ENCODE assay signal across 8 cellular contexts in the genomic region with DNA sequence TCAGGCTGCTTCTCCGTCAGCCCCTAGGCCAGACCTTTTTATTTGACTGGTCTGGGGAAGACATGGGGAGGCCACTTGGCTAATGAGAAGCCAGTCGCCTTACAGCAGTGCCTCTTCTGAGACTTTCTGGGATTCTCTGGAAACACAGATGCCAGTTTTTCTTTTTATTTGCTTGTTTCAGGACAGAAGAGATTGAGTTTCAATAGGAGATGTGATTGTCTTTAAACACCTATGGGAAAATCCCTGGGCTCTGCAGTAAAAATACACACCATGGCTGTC. TPM values are rescaled to one million over a fixed set of nuclear protein-coding genes. Genes with fewer than 3 reads are reported as not detected.
DNase-seq lines count a peak whose midpoint lies in the region; ATAC-seq and TF ChIP-seq lines count a peak whose summit lies in the region.

No MANE protein-coding gene starts in this region.

- intact Hi-C loops in aorta (cut with DNase I), result no loop called here

- no peaks in the 10 kb centered on the region for H3K9me3 Mint-ChIP-seq in stimulated activated naive CD8-positive, alpha-beta T cell treated with anti-CD3 and anti-CD28 coated beads, Interleukin-15, Interleukin-2, amounts not matched to agents 100 ng/mL and 50 ng/mL, for 24 hours
- no peaks in the 10 kb centered on the region for H3K9me3 Mint-ChIP-seq in chondrocyte (ENCODE audit: low read depth)
- H3K9me3 Mint-ChIP-seq in natural killer cell treated with Interleukin-12 subunit alpha and Interleukin-12 subunit beta and Interleukin-15 and Interleukin-18, amount 100 ng/mL, for 72 hours, result no peaks in the 10 kb centered on the region

- no peaks in the 10 kb centered on the region for H3K9me3 ChIP-seq in aorta (ENCODE audit: control insufficient read depth, low read length)

- no peak overlapping the region for H3K4me3 ChIP-seq in aorta (ENCODE audit: low read length in 2 of 2)

- DNase-seq in stimulated activated naive CD8-positive, alpha-beta T cell treated with anti-CD3 and anti-CD28 coated beads, Interleukin-15, Interleukin-2, amounts not matched to agents 100 U/mL and 50 U/mL, for 24 hours, result no peak
- DNase-seq in chondrocyte (ENCODE audit: low spot score), result no peak
- DNase-seq in natural killer cell treated with Interleukin-12 subunit alpha and Interleukin-12 subunit beta and Interleukin-15 and Interleukin-18, amount 100 ng/mL, for 72 hours (ENCODE audit: low spot score), result no peak
- no peak for DNase-seq in aorta
- DNase-seq in activated CD4-positive, CD25-positive, alpha-beta regulatory T cell treated with anti-CD3 and anti-CD28 coated beads, Interleukin-2, amount 50 U/mL, for 72 hours, result no peak
- DNase-seq in pons (ENCODE audit: low spot score), result no peak

- no peak for TF ChIP-seq CTCF in chondrocyte (IDR thresholded peaks at IDR 0.05)

- WGBS in aorta, 2 donors, result 49 to 55% methylated on average over 2 of the region's 2 CpGs

- H3K27me3 Mint-ChIP-seq in stimulated activated naive CD8-positive, alpha-beta T cell treated with anti-CD3 and anti-CD28 coated beads, Interleukin-15, Interleukin-2, amounts not matched to agents 100 ng/mL and 50 ng/mL, for 24 hours, result no peaks in the 10 kb centered on the region
- no peaks in the 10 kb centered on the region for H3K27me3 Mint-ChIP-seq in chondrocyte (ENCODE audit: low read depth)
- H3K27me3 Mint-ChIP-seq in natural killer cell treated with Interleukin-12 subunit alpha and Interleukin-12 subunit beta and Interleukin-15 and Interleukin-18, amount 100 ng/mL, for 72 hours, result no peaks in the 10 kb centered on the region

- peaks cover 88% of the 10 kb centered on the region for H3K4me1 Mint-ChIP-seq in stimulated activated naive CD8-positive, alpha-beta T cell treated with anti-CD3 and anti-CD28 coated beads, Interleukin-15, Interleukin-2, amounts not matched to agents 100 ng/mL and 50 ng/mL, for 24 hours (ENCODE audit: low read depth)
- H3K4me1 Mint-ChIP-seq in chondrocyte (ENCODE audit: low read depth), result peaks cover 42% of the 10 kb centered on the region
- H3K4me1 Mint-ChIP-seq in natural killer cell treated with Interleukin-12 subunit alpha and Interleukin-12 subunit beta and Interleukin-15 and Interleukin-18, amount 100 ng/mL, for 72 hours (ENCODE audit: low read depth in 2 of 2), result peaks cover 69 to 74% of the 10 kb centered on the region in 2 donors

- no peaks in the 10 kb centered on the region for H3K36me3 ChIP-seq in aorta (ENCODE audit: control insufficient read depth in 1 of 2, insufficient read depth in 2 of 2, low read length in 1 of 2)

- H3K27ac Mint-ChIP-seq in stimulated activated naive CD8-positive, alpha-beta T cell treated with anti-CD3 and anti-CD28 coated beads, Interleukin-15, Interleukin-2, amounts not matched to agents 100 ng/mL and 50 ng/mL, for 24 hours, result peak overlapping the region; percentile 100
- H3K27ac Mint-ChIP-seq in chondrocyte (ENCODE audit: unreplicated experiment), result peak overlapping the region; percentile 54
- H3K27ac Mint-ChIP-seq in natural killer cell treated with Interleukin-12 subunit alpha and Interleukin-12 subunit beta and Interleukin-15 and Interleukin-18, amount 100 ng/mL, for 72 hours, result peak overlapping the region; percentile 98 to 99

- H3K4me3 Mint-ChIP-seq in stimulated activated naive CD8-positive, alpha-beta T cell treated with anti-CD3 and anti-CD28 coated beads, Interleukin-15, Interleukin-2, amounts not matched to agents 100 ng/mL and 50 ng/mL, for 24 hours, result peak overlapping the region; percentile 85
- peak overlapping the region; percentile 15 for H3K4me3 Mint-ChIP-seq in chondrocyte (ENCODE audit: unreplicated experiment)
- peak overlapping the region; percentile 92 for H3K4me3 Mint-ChIP-seq in natural killer cell treated with Interleukin-12 subunit alpha and Interleukin-12 subunit beta and Interleukin-15 and Interleukin-18, amount 100 ng/mL, for 72 hours

- ATAC-seq in stimulated activated naive CD8-positive, alpha-beta T cell treated with anti-CD3 and anti-CD28 coated beads, Interleukin-15, Interleukin-2, amounts not matched to agents 100 U/mL and 50 U/mL, for 24 hours, result no peak
- ATAC-seq in natural killer cell treated with Interleukin-12 subunit alpha and Interleukin-12 subunit beta and Interleukin-15 and Interleukin-18, amount 100 ng/mL, for 72 hours, result no peak
- ATAC-seq in aorta (ENCODE audit: low FRiP score) (no peak), HG03175 (IDR thresholded peaks at IDR 0.05; ENCODE audit: unreplicated experiment) (no peak)

- no peaks in the 10 kb centered on the region for H3K4me1 ChIP-seq in aorta (ENCODE audit: control insufficient read depth in 1 of 2, insufficient read depth in 2 of 2, low read length in 2 of 2)

- no peaks in the 10 kb centered on the region for H3K27me3 ChIP-seq in aorta (ENCODE audit: control insufficient read depth in 1 of 2, insufficient read depth in 2 of 2, low read length in 1 of 2)

- H3K36me3 Mint-ChIP-seq in stimulated activated naive CD8-positive, alpha-beta T cell treated with anti-CD3 and anti-CD28 coated beads, Interleukin-15, Interleukin-2, amounts not matched to agents 100 ng/mL and 50 ng/mL, for 24 hours (ENCODE audit: low read depth), result no peaks in the 10 kb centered on the region
- H3K36me3 Mint-ChIP-seq in chondrocyte (ENCODE audit: low read depth), result no peaks in the 10 kb centered on the region
- H3K36me3 Mint-ChIP-seq in natural killer cell treated with Interleukin-12 subunit alpha and Interleukin-12 subunit beta and Interleukin-15 and Interleukin-18, amount 100 ng/mL, for 72 hours, result no peaks in the 10 kb centered on the region

- peak overlapping the region; percentile 72 to 91 for H3K27ac ChIP-seq in aorta (ENCODE audit: low read depth in 1 of 2, low read length in 2 of 2)

RNA-seq across cellular contexts. Expression of a gene that starts 15.4 kb away (rescaled TPM):
- total RNA-seq in chondrocyte (33.2 to 41.3 TPM (median 39.9 TPM) in 3 replicates), aorta (100 to 1,000 TPM in 1 of 2 donors, 10 to 100 TPM in 1; 51.6 to 302 TPM)
- total RNA-seq in natural killer cell treated with Interleukin-12 subunit alpha and Interleukin-12 subunit beta and Interleukin-15 and Interleukin-18, amount 100 ng/mL, for 72 hours, result 100 to 1,000 TPM in 1 of 2 donors, 10 to 100 TPM in 1; 82.6 to 157 TPM
- polyA plus RNA-seq in aorta, result 100 to 1,000 TPM in 1 of 2 donors, 10 to 100 TPM in 1; 36.2 to 117 TPM

Comparison
In these comparisons a context has a peak if more than half of its experiments do, and no peak if none do; other contexts are left out.
1. H3K4me3 Mint-ChIP-seq: peak in every context shown above with its lines; median percentile 92 in natural killer cell treated with Interleukin-12 subunit alpha and Interleukin-12 subunit beta and Interleukin-15 and Interleukin-18, amount 100 ng/mL, for 72 hours; 85 in stimulated activated naive CD8-positive, alpha-beta T cell treated with anti-CD3 and anti-CD28 coated beads, Interleukin-15, Interleukin-2, amounts not matched to agents 100 ng/mL and 50 ng/mL, for 24 hours; 15 in chondrocyte.